In genomic region chr5:169216864-169217263, GRCh38 we compare ENCODE assay signal across 19 cellular contexts.
A peak's percentile ranks its signal among the peaks of the same experiment; 100 is the strongest.
DNase-seq lines count a peak whose midpoint lies in the region; ATAC-seq and TF ChIP-seq lines count a peak whose summit lies in the region.
"Had no signal": no experiment of that assay in that cellular context is flagged by ENCODE, and none has a peak within 500 bp of the region (broad histone marks: within the 10 kb centered on the region; RNA-seq: fewer than 3 reads in every experiment).

No MANE protein-coding gene starts in this region.

- H3K9me3 ChIP-seq in endodermal cell (ENCODE audit: control insufficient read depth, low read length) (no peaks in the 10 kb centered on the region), parathyroid adenoma (ENCODE audit: control insufficient read depth, low read length) (no peaks in the 10 kb centered on the region)
- H3K9me3 ChIP-seq: A549, HAP-1 had no signal

- peak overlapping the region; percentile 73 for H3K27ac Mint-ChIP-seq in endodermal cell
- H3K27ac Mint-ChIP-seq: CD4-positive, alpha-beta memory T cell had no signal

- no peaks in the 10 kb centered on the region for H3K36me3 Mint-ChIP-seq in endodermal cell (ENCODE audit: low read depth)
- H3K36me3 Mint-ChIP-seq: CD4-positive, alpha-beta memory T cell had no signal

- H3K4me3 ChIP-seq in AG10803 (ENCODE audit: low read length), result no peak overlapping the region
- no peak overlapping the region for H3K4me3 ChIP-seq in HFF-Myc (replicated peaks; ENCODE audit: low read depth, low read length)
- no peak overlapping the region for H3K4me3 ChIP-seq in endodermal cell (ENCODE audit: low read length)
- H3K4me3 ChIP-seq in parathyroid adenoma (ENCODE audit: low read depth, low read length), result peak overlapping the region; percentile 29
- H3K4me3 ChIP-seq: A549, GM12878, HAP-1 had no signal

- 90 to 94% methylated on average over 5 to 8 of the region's 8 CpGs for WGBS in endodermal cell (ENCODE audit: insufficient coverage in 1 of 2, insufficient read length in 1 of 2), 2 experiments

- H3K36me3 ChIP-seq in endodermal cell (ENCODE audit: control insufficient read depth, insufficient read depth, low read length), result no peaks in the 10 kb centered on the region
- no peaks in the 10 kb centered on the region for H3K36me3 ChIP-seq in parathyroid adenoma (ENCODE audit: control insufficient read depth, insufficient read depth, low read length)
- H3K36me3 ChIP-seq: HAP-1 had no signal

- H3K4me1 ChIP-seq in endodermal cell (ENCODE audit: control insufficient read depth, insufficient read depth, low read length) (peaks cover 33% of the 10 kb centered on the region), parathyroid adenoma (peaks cover 83% of the 10 kb centered on the region)
- H3K4me1 ChIP-seq: HAP-1 had no signal

- H3K27ac ChIP-seq in endodermal cell (ENCODE audit: low read depth, low read length), result no peak overlapping the region
- H3K27ac ChIP-seq in parathyroid adenoma, result peak overlapping the region; percentile 97
- H3K27ac ChIP-seq: A549 had no signal

- H3K4me2 ChIP-seq in parathyroid adenoma (ENCODE audit: low read length), result peak overlapping the region; percentile 46
- H3K4me2 ChIP-seq: A549 had no signal

- H3K27me3 ChIP-seq in endodermal cell (ENCODE audit: control insufficient read depth, insufficient read depth, low read length, poor library complexity, severe bottlenecking), result peaks cover 18% of the 10 kb centered on the region
- no peaks in the 10 kb centered on the region for H3K27me3 ChIP-seq in parathyroid adenoma (ENCODE audit: control insufficient read depth, insufficient read depth, low read length)

- DNase-seq in AG10803 (ENCODE audit: low read depth) (peak; percentile 12), HFF-Myc (ENCODE audit: extremely low read depth, low read depth) (peak; percentile 66), endodermal cell (no peak), COLO668 (lab: John Stamatoyannopoulos, UW; ENCODE audit: unreplicated experiment) (no peak), NCI-H1436 treated with DMSO at 0.1 percent for 48 hours (lab: John Stamatoyannopoulos, UW) (no peak)
- DNase-seq: 8988T; ACHN; C1 segment of cervical spinal cord; CD4-positive, alpha-beta memory T cell; DMS 273 treated with DMSO at 0.1 percent for 48 hours; DMS79; EL; GDM1; GOT3 had no signal

- no peaks in the 10 kb centered on the region for H3K79me2 ChIP-seq in parathyroid adenoma

- H3K4me3 Mint-ChIP-seq in endodermal cell, result no peak overlapping the region
- H3K4me3 Mint-ChIP-seq: CD4-positive, alpha-beta memory T cell had no signal

- H3K9me3 Mint-ChIP-seq in endodermal cell, result peaks cover 2% of the 10 kb centered on the region

- H3K9ac ChIP-seq in endodermal cell (ENCODE audit: extremely low read depth, low read length, poor library complexity, severe bottlenecking), result no peak overlapping the region
- H3K9ac ChIP-seq in parathyroid adenoma, result no peak overlapping the region

- no peak for ATAC-seq in GM18909 (IDR thresholded peaks at IDR 0.05; ENCODE audit: poor library complexity, unreplicated experiment)
- ATAC-seq: A549, GM12878 had no signal

- peaks cover 19% of the 10 kb centered on the region for H3K27me3 Mint-ChIP-seq in endodermal cell (ENCODE audit: insufficient read depth)

- peak overlapping the region; percentile 23 for H2AFZ ChIP-seq in parathyroid adenoma

- TF ChIP-seq CTCF in AG10803 (conservative IDR thresholded peaks at IDR 0.05; ENCODE audit: low read length), result no peak
- no peak for TF ChIP-seq CTCF in HFF-Myc (IDR thresholded peaks at IDR 0.05; ENCODE audit: low read depth, low read length, missing control alignments)
- TF ChIP-seq CTCF in endodermal cell (conservative IDR thresholded peaks at IDR 0.05), result no peak
- TF ChIP-seq CTCF in parathyroid adenoma (IDR thresholded peaks at IDR 0.05), result no peak

- H3K4me1 Mint-ChIP-seq in endodermal cell, result peaks cover 45% of the 10 kb centered on the region
- H3K4me1 Mint-ChIP-seq: CD4-positive, alpha-beta memory T cell had no signal

Comparison
In these comparisons a context has a peak if more than half of its experiments do, and no peak if none do; other contexts are left out.
1. DNase-seq: peak in AG10803 (single experiment) and HFF-Myc (single experiment); none in endodermal cell (single experiment), COLO668 (single experiment) and NCI-H1436 treated with DMSO at 0.1 percent for 48 hours (single experiment).